26 cellular contexts compared by ENCODE assay signal in the genomic region with DNA sequence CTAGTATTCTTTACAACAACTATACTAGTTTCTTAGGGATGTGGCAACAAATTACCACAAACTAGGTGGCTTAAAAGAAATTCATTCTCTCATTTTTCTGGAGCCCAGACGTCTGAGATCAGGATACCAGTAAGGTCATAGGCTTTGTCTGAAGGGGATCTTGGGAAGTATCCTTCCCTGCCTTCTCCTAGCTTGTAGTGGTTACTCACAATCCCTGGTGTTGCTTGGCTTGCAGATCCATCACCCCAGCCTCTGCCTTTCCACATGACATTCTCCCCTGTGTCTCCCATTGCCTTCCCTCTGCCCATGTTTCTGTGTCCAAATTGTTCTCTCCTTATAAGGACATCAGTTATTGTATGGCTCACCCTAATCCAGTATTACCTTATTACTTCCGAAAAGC. TPM values are rescaled to one million over a fixed set of nuclear protein-coding genes. Genes with fewer than 3 reads are reported as not detected.
DNase-seq lines count a peak whose midpoint lies in the region; ATAC-seq and TF ChIP-seq lines count a peak whose summit lies in the region.
"Had no signal": no experiment of that assay in that cellular context is flagged by ENCODE, and none has a peak within 500 bp of the region (broad histone marks: within the 10 kb centered on the region; RNA-seq: fewer than 3 reads in every experiment).

No MANE protein-coding gene starts in this region.

- no peaks in the 10 kb centered on the region for H3K36me3 ChIP-seq in ACC112 (ENCODE audit: insufficient read depth, low read length)
- no peaks in the 10 kb centered on the region for H3K36me3 ChIP-seq in PC-3 (ENCODE audit: low read depth, low read length)
- no peaks in the 10 kb centered on the region for H3K36me3 ChIP-seq in esophagus squamous epithelium
- H3K36me3 ChIP-seq in prostate gland: no peaks in the 10 kb centered on the region
- no peaks in the 10 kb centered on the region for H3K36me3 ChIP-seq in trophoblast cell (ENCODE audit: control insufficient read depth in 1 of 2, insufficient read depth in 2 of 2, low read length in 2 of 2)
- H3K36me3 ChIP-seq: cardiac muscle cell had no signal

- no peak for DNase-seq in PC-3
- DNase-seq in esophagus squamous epithelium (lab: John Stamatoyannopoulos, UW): no peak
- no peak for DNase-seq in prostate gland (ENCODE audit: low spot score)
- DNase-seq in activated CD8-positive, alpha-beta memory T cell treated with anti-CD3 and anti-CD28 coated beads, Interleukin-2, amount 50 U/mL, for 4 hours: no peak
- no peak for DNase-seq in COLO668 (lab: John Stamatoyannopoulos, UW; ENCODE audit: unreplicated experiment)
- DNase-seq in trophoblast cell: no peak
- DNase-seq: activated CD4-positive, alpha-beta T cell treated with anti-CD3 and anti-CD28 coated beads for 1 hour; activated CD8-positive, alpha-beta T cell treated with anti-CD3 and anti-CD28 coated beads, Interleukin-2, amount 10 ng/mL, durations not matched to agents 7 days and 5 days; activated naive CD4-positive, alpha-beta T cell treated with Interleukin-2 at 50 U/mL for 16 hours; activated T-cell treated with anti-CD3 and anti-CD28 coated beads, Interleukin-2, amount 50 U/mL, for 4 hours; amniotic stem cell; GDM1; immature natural killer cell; NCI-H1092 treated with DMSO at 0.1 percent for 48 hours; NCI-H1930; NCI-H748 treated with DMSO at 0.1 percent for 48 hours; Right ventricle myocardium superior; stimulated activated CD4-positive, alpha-beta T cell treated with anti-CD3 and anti-CD28 coated beads, Interleukin-12 subunit alpha, Interleukin-12 subunit beta, amount 100 ng/mL, for 4 hours; T-cell had no signal

- TF ChIP-seq CTCF in PC-3 (conservative IDR thresholded peaks at IDR 0.05; ENCODE audit: low read depth, low read length) (no peak), esophagus squamous epithelium (IDR thresholded peaks at IDR 0.05) (no peak), prostate gland (IDR thresholded peaks at IDR 0.05) (no peak)

- H4K91ac ChIP-seq in trophoblast cell (ENCODE audit: low read depth, low read length): no peak overlapping the region

- CTCF ChIA-PET in PC-3 (lab: Charles Lee): no interaction called here

- no peak overlapping the region for H3K14ac ChIP-seq in trophoblast cell (ENCODE audit: low read length)

- peaks cover 3% of the 10 kb centered on the region for H3F3A ChIP-seq in PC-3 (ENCODE audit: low read length, unreplicated experiment)

- no peak overlapping the region for H2BK120ac ChIP-seq in trophoblast cell (ENCODE audit: insufficient read depth, low read length, poor library complexity)

- H3K4me1 ChIP-seq in ACC112 (ENCODE audit: control insufficient read depth, insufficient read depth, low read length, unreplicated experiment) (peaks cover 16% of the 10 kb centered on the region), PC-3 (ENCODE audit: insufficient read depth, low read length) (peaks cover 28% of the 10 kb centered on the region), esophagus squamous epithelium (peaks cover 6 to 40% (median 7%) of the 10 kb centered on the region in 3 donors), prostate gland (replicated peaks) (no peaks in the 10 kb centered on the region), trophoblast cell (ENCODE audit: control insufficient read depth in 1 of 2, insufficient read depth in 2 of 2, low read length in 2 of 2) (no peaks in the 10 kb centered on the region)

- intact Hi-C loops in PC-3 (cut with micrococcal nuclease): no loop called here
- intact Hi-C loops in esophagus squamous epithelium (cut with DNase I): no loop called here
- intact Hi-C loops in prostate gland (cut with DNase I): no loop called here

- no peak overlapping the region for H3K23ac ChIP-seq in trophoblast cell (ENCODE audit: low read length)

- no peak overlapping the region for H3K18ac ChIP-seq in trophoblast cell (ENCODE audit: low read length)

- no peak overlapping the region for H3K4ac ChIP-seq in trophoblast cell (ENCODE audit: low read depth, low read length)

- BruUV-seq in PC-3 (replicated peaks; lab: Mats Ljungman, UMichigan): no TSS peak

- H3K79me2 ChIP-seq in ACC112 (ENCODE audit: control insufficient read depth, insufficient read depth, low read length, unreplicated experiment) (no peaks in the 10 kb centered on the region), PC-3 (ENCODE audit: low read length) (no peaks in the 10 kb centered on the region), trophoblast cell (ENCODE audit: control insufficient read depth, insufficient read depth, low read length, poor library complexity) (no peaks in the 10 kb centered on the region)
- H3K79me2 ChIP-seq: hepatocyte had no signal

- no peak overlapping the region for H2AFZ ChIP-seq in ACC112 (ENCODE audit: low read length, unreplicated experiment)
- peak overlapping the region; percentile 86 for H2AFZ ChIP-seq in PC-3 (ENCODE audit: low read length)
- H2AFZ ChIP-seq in trophoblast cell (ENCODE audit: insufficient read depth, low read length, poor library complexity): no peak overlapping the region

- H4K20me1 ChIP-seq in PC-3 (ENCODE audit: low read length): no peaks in the 10 kb centered on the region

- H3K9me3 ChIP-seq in PC-3 (ENCODE audit: low read length) (no peaks in the 10 kb centered on the region; the same call in 1 of the 2 replicates), esophagus squamous epithelium (no peaks in the 10 kb centered on the region), prostate gland (no peaks in the 10 kb centered on the region), trophoblast cell (ENCODE audit: insufficient read depth, low read depth, low read length) (no peaks in the 10 kb centered on the region)

- TF ChIP-seq POLR2A in esophagus squamous epithelium (IDR thresholded peaks at IDR 0.05) (no peak), prostate gland (IDR thresholded peaks at IDR 0.05) (no peak)

- H3K27ac ChIP-seq in ACC112 (ENCODE audit: low read depth, low read length): peak overlapping the region; percentile 98
- H3K27ac ChIP-seq in PC-3 (ENCODE audit: low read length): peak overlapping the region; percentile 94
- H3K27ac ChIP-seq in esophagus squamous epithelium: peak overlapping the region; percentile 40 to 87 (median 80)
- H3K27ac ChIP-seq in prostate gland: peak overlapping the region; percentile 72 to 74
- H3K27ac ChIP-seq in trophoblast cell (ENCODE audit: low read depth, low read length): no peak overlapping the region
- H3K27ac ChIP-seq: cardiac muscle cell had no signal

- WGBS in esophagus squamous epithelium, 2 donors: 47 to 72% methylated on average over 2 of the region's 2 CpGs
- WGBS in prostate gland: 72% methylated on average over 2 of the region's 2 CpGs
- no CpG with 5 or more reads among the region's 2 CpGs for WGBS in trophoblast cell (ENCODE audit: extremely low coverage, insufficient coverage, insufficient read length)

- H3K9me2 ChIP-seq in PC-3 (replicated peaks; ENCODE audit: low read length): no peaks in the 10 kb centered on the region

- peak overlapping the region; percentile 77 for H3K9ac ChIP-seq in PC-3 (ENCODE audit: low read length)
- H3K9ac ChIP-seq in trophoblast cell (ENCODE audit: low read length): no peak overlapping the region

- H3K79me1 ChIP-seq in trophoblast cell (ENCODE audit: low read length): no peaks in the 10 kb centered on the region

- H2AK5ac ChIP-seq in trophoblast cell (ENCODE audit: low read length): no peak overlapping the region

- H4K8ac ChIP-seq in trophoblast cell (ENCODE audit: low read depth, low read length): no peak overlapping the region

- no peak overlapping the region for H2BK5ac ChIP-seq in trophoblast cell (ENCODE audit: low read depth, low read length, poor library complexity)

- H3K4me3 ChIP-seq in ACC112 (ENCODE audit: low read depth, low read length): no peak overlapping the region
- H3K4me3 ChIP-seq in PC-3 (ENCODE audit: low read length): peak overlapping the region; percentile 65; the same call in 1 of the 2 replicates
- no peak overlapping the region for H3K4me3 ChIP-seq in esophagus squamous epithelium
- no peak overlapping the region for H3K4me3 ChIP-seq in prostate gland
- H3K4me3 ChIP-seq in trophoblast cell (ENCODE audit: low read depth, low read length): no peak overlapping the region
- H3K4me3 ChIP-seq: cardiac muscle cell, hepatocyte had no signal

- H3K27me3 ChIP-seq in ACC112 (ENCODE audit: insufficient read depth, low read length) (no peaks in the 10 kb centered on the region), PC-3 (ENCODE audit: low read length) (no peaks in the 10 kb centered on the region), esophagus squamous epithelium (no peaks in the 10 kb centered on the region), prostate gland (replicated peaks; ENCODE audit: insufficient read depth) (no peaks in the 10 kb centered on the region), trophoblast cell (ENCODE audit: insufficient read depth, low read length) (no peaks in the 10 kb centered on the region)
- H3K27me3 ChIP-seq: cardiac muscle cell, hepatocyte had no signal

- H3K4me2 ChIP-seq in PC-3 (ENCODE audit: low read length) (peak overlapping the region; percentile 90), trophoblast cell (ENCODE audit: low read length) (no peak overlapping the region)

- POLR2A ChIA-PET in PC-3 (lab: Charles Lee; ENCODE audit: unreplicated experiment): no interaction called here

- no peak overlapping the region for H4K12ac ChIP-seq in trophoblast cell (ENCODE audit: low read depth, low read length)

- no peak overlapping the region for H2BK12ac ChIP-seq in trophoblast cell (ENCODE audit: low read length)

- ATAC-seq in PC-3 (no peak), HG03280 (IDR thresholded peaks at IDR 0.05; ENCODE audit: unreplicated experiment) (no peak)
- ATAC-seq: activated CD8-positive, alpha-beta T cell treated with anti-CD3 and anti-CD28 coated beads, Interleukin-2, amount 10 ng/mL, durations not matched to agents 7 days and 5 days; activated T-cell treated with anti-CD3 and anti-CD28 coated beads, Interleukin-2, amount 50 U/mL, for 4 hours; T-cell had no signal

RNA-seq across cellular contexts. Expression of gene CLDN1, which starts 24.3 kb away (rescaled TPM):
- total RNA-seq in PC-3 (2014; rRNA removed) (6.8 and 9.6 TPM in 2 replicates), esophagus squamous epithelium (10 to 100 TPM; 34.8 to 59.6 (median 45.4) TPM), prostate gland (10 to 100 TPM in 1 of 2 donors, 1 to 10 TPM in 1; 8.8 to 52.3 TPM)
- 5.8 and 6.5 TPM in 2 replicates for polyA plus RNA-seq in trophoblast cell (2013)
- total RNA-seq: activated CD8-positive, alpha-beta T cell treated with anti-CD3 and anti-CD28 coated beads, Interleukin-2, amount 10 ng/mL, durations not matched to agents 7 days and 5 days; Right ventricle myocardium superior had no signal
- polyA plus RNA-seq: CD14-positive monocyte, immature natural killer cell had no signal

RNA-seq across cellular contexts. Expression of gene CLDN16, which starts 41.4 kb away (rescaled TPM):
- total RNA-seq in PC-3 (2014; rRNA removed) (not detected in 2 replicates), esophagus squamous epithelium (under 1 TPM in 2 of 4 donors, not detected in 2; 0.38 to 0.64 TPM), prostate gland (under 1 TPM in 1 of 2 donors, not detected in 1; 0.45 TPM)
- 0.26 and 0.38 TPM in 2 replicates for polyA plus RNA-seq in trophoblast cell (2013)
- total RNA-seq: activated CD8-positive, alpha-beta T cell treated with anti-CD3 and anti-CD28 coated beads, Interleukin-2, amount 10 ng/mL, durations not matched to agents 7 days and 5 days; activated T-cell treated with anti-CD3 and anti-CD28 coated beads, Interleukin-2, amount 50 U/mL, for 4 hours; endothelial cell of umbilical vein; LHCN-M2; Right ventricle myocardium superior; T-cell had no signal
- polyA plus RNA-seq: cardiac muscle cell, CD14-positive monocyte, immature natural killer cell had no signal
